12 cellular contexts compared by ENCODE assay signal in the genomic region with DNA sequence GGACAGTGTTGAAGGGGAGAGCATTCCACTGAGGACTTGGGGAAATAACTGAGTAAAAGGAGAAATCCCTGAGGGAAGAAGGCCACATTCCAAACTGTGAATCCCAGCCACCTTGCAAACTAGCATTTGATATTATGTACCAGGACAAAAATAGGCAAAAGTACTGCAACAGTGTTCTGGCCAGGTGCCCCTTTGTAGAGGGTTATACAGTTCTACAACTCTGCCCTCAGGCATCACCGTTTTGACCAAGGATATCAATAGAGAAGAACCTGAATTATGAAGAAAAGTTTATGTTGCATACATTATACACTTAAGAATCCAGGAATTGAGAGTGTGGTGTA. TPM values are rescaled to one million over a fixed set of nuclear protein-coding genes. Genes with fewer than 3 reads are reported as not detected.
DNase-seq lines count a peak whose midpoint lies in the region; ATAC-seq, FAIRE-seq and TF ChIP-seq lines count a peak whose summit lies in the region.
"Had no signal": no experiment of that assay in that cellular context is flagged by ENCODE, and none has a peak within 500 bp of the region (broad histone marks: within the 10 kb centered on the region; RNA-seq: fewer than 3 reads in every experiment).

No MANE protein-coding gene starts in this region.

- H3K9me3 ChIP-seq in body of pancreas (no peaks in the 10 kb centered on the region), keratinocyte (ENCODE audit: control insufficient read depth, low read depth, low read length) (no peaks in the 10 kb centered on the region), trophoblast cell (ENCODE audit: insufficient read depth, low read depth, low read length) (no peaks in the 10 kb centered on the region)
- H3K9me3 ChIP-seq: neutrophil had no signal

- ATAC-seq in body of pancreas, result no peak

- intact Hi-C loops in body of pancreas (cut with DNase I) (no loop called here), dorsolateral prefrontal cortex (cut with DNase I) (loop anchor here (2.0 to 10.0 kb wide), 4 partner anchors 50 to 327 kb away; a partner anchor contains a TSS)

- no peak overlapping the region for H3K23ac ChIP-seq in trophoblast cell (ENCODE audit: low read length)

- H3K14ac ChIP-seq in trophoblast cell (ENCODE audit: low read length), result no peak overlapping the region

- no peak overlapping the region for H2BK12ac ChIP-seq in trophoblast cell (ENCODE audit: low read length)

- dilution Hi-C loops in keratinocyte (cut with MboI; ENCODE audit: extremely low pct_ligation_motif_present, low sequenced_read_pairs), result no loop called here

- peaks cover 3% of the 10 kb centered on the region for H3K79me1 ChIP-seq in trophoblast cell (ENCODE audit: low read length)

- no peak for DNase-seq in body of pancreas
- no peak for DNase-seq in keratinocyte (ENCODE audit: low read depth, low spot score)
- no peak for DNase-seq in trophoblast cell
- DNase-seq in mesenteric fat pad (ENCODE audit: low spot score), result no peak
- DNase-seq in dorsolateral prefrontal cortex, result no peak
- no peak for DNase-seq in GM13977 (ENCODE audit: low spot score)
- DNase-seq in NCI-H446 treated with DMSO at 0.1 percent for 48 hours (lab: John Stamatoyannopoulos, UW), result no peak
- DNase-seq: DMS79; stimulated activated CD4-positive, alpha-beta T cell treated with anti-CD3 and anti-CD28 coated beads, Interleukin-4, amount 100 ng/mL, for 24 hours had no signal

- no peak for TF ChIP-seq POLR2A in body of pancreas (IDR thresholded peaks at IDR 0.05)

- H3K4me2 ChIP-seq in keratinocyte (ENCODE audit: control insufficient read depth, extremely low read depth, insufficient read depth, low read depth, low read length) (no peak overlapping the region), trophoblast cell (ENCODE audit: low read length) (peak overlapping the region; percentile 35)
- H3K4me2 ChIP-seq: KMS-11 had no signal

- no peak overlapping the region for H3K4ac ChIP-seq in trophoblast cell (ENCODE audit: low read depth, low read length)

- H3K27ac ChIP-seq in ACC112 (ENCODE audit: low read depth, low read length) (peak overlapping the region; percentile 93), body of pancreas (peak overlapping the region in 3 of 4 donors; percentile 66 to 73 (median 72)), keratinocyte (ENCODE audit: control insufficient read depth, insufficient read depth, low read length) (peak overlapping the region; percentile 77), trophoblast cell (ENCODE audit: low read depth, low read length) (no peak overlapping the region), dorsolateral prefrontal cortex (peak overlapping the region in 16 of 59 donors; percentile 1 to 66 (median 32))
- H3K27ac ChIP-seq: KMS-11, neutrophil had no signal

- in situ Hi-C loops in GM13977 (cut with MboI; ENCODE audit: low pct_unique_long_range_greater_than_20kb, low sequenced_read_pairs, unreplicated experiment), result no loop called here

- H3K18ac ChIP-seq in trophoblast cell (ENCODE audit: low read length), result no peak overlapping the region

- H4K8ac ChIP-seq in trophoblast cell (ENCODE audit: low read depth, low read length), result no peak overlapping the region

- no peaks in the 10 kb centered on the region for H3K27me3 ChIP-seq in ACC112 (ENCODE audit: insufficient read depth, low read length)
- no peaks in the 10 kb centered on the region for H3K27me3 ChIP-seq in body of pancreas
- H3K27me3 ChIP-seq in keratinocyte (ENCODE audit: control insufficient read depth, extremely low read depth, insufficient read depth, low read length), result no peaks in the 10 kb centered on the region
- H3K27me3 ChIP-seq in trophoblast cell (ENCODE audit: insufficient read depth, low read length), result no peaks in the 10 kb centered on the region
- H3K27me3 ChIP-seq in dorsolateral prefrontal cortex, result no peaks in the 10 kb centered on the region
- H3K27me3 ChIP-seq: neutrophil had no signal

- H3K79me2 ChIP-seq in ACC112 (ENCODE audit: control insufficient read depth, insufficient read depth, low read length, unreplicated experiment) (no peaks in the 10 kb centered on the region), keratinocyte (ENCODE audit: control insufficient read depth, insufficient read depth, low read length) (no peaks in the 10 kb centered on the region), trophoblast cell (ENCODE audit: control insufficient read depth, insufficient read depth, low read length, poor library complexity) (no peaks in the 10 kb centered on the region)

- FAIRE-seq in keratinocyte (lab: Jason Lieb, UNC), result no peak

- H3K4me3 ChIP-seq in ACC112 (ENCODE audit: low read depth, low read length) (peak overlapping the region; percentile 15; the same call in 1 of the 2 replicates), body of pancreas (no peak overlapping the region), keratinocyte (ENCODE audit: control insufficient read depth in 2 of 3, extremely low read depth in 1 of 3, insufficient read depth in 2 of 3, low read depth in 1 of 3, low read length in 3 of 3) (no peak overlapping the region), trophoblast cell (ENCODE audit: low read depth, low read length) (no peak overlapping the region), dorsolateral prefrontal cortex (no peak overlapping the region)

- H3K9ac ChIP-seq in keratinocyte (ENCODE audit: control insufficient read depth, extremely low read depth, insufficient read depth, low read length) (no peak overlapping the region), trophoblast cell (ENCODE audit: low read length) (no peak overlapping the region)
- H3K9ac ChIP-seq: KMS-11 had no signal

- 88% methylated on average over 1 of the region's 1 CpG for WGBS in body of pancreas, 2 donors
- WGBS in trophoblast cell (ENCODE audit: extremely low coverage, insufficient coverage, insufficient read length), result no CpG with 5 or more reads among the region's 1 CpG

- no peak overlapping the region for H4K12ac ChIP-seq in trophoblast cell (ENCODE audit: low read depth, low read length)

- H3K36me3 ChIP-seq in ACC112 (ENCODE audit: insufficient read depth, low read length) (no peaks in the 10 kb centered on the region), body of pancreas (replicated peaks in 1 of 2; ENCODE audit: insufficient read depth in 1 of 2, low read depth in 2 of 2) (no peaks in the 10 kb centered on the region), keratinocyte (ENCODE audit: control insufficient read depth in 2 of 2, extremely low read depth in 1 of 2, insufficient read depth in 2 of 2, low read length in 2 of 2) (no peaks in the 10 kb centered on the region), trophoblast cell (ENCODE audit: control insufficient read depth in 1 of 2, insufficient read depth in 2 of 2, low read length in 2 of 2) (no peaks in the 10 kb centered on the region)
- H3K36me3 ChIP-seq: neutrophil had no signal

- H3K4me1 ChIP-seq in ACC112 (ENCODE audit: control insufficient read depth, insufficient read depth, low read length, unreplicated experiment), result peaks cover 46% of the 10 kb centered on the region
- H3K4me1 ChIP-seq in body of pancreas, result peaks cover 25% of the 10 kb centered on the region
- H3K4me1 ChIP-seq in keratinocyte (ENCODE audit: control insufficient read depth, extremely low read depth, insufficient read depth, low read length), result peaks cover 24% of the 10 kb centered on the region
- H3K4me1 ChIP-seq in trophoblast cell (ENCODE audit: control insufficient read depth in 1 of 2, insufficient read depth in 2 of 2, low read length in 2 of 2), result peaks cover 11 to 16% of the 10 kb centered on the region in 2 experiments

- H2AFZ ChIP-seq in ACC112 (ENCODE audit: low read length, unreplicated experiment) (peak overlapping the region; percentile 62), keratinocyte (ENCODE audit: control insufficient read depth, low read length) (no peak overlapping the region), trophoblast cell (ENCODE audit: insufficient read depth, low read length, poor library complexity) (no peak overlapping the region)

- H4K91ac ChIP-seq in trophoblast cell (ENCODE audit: low read depth, low read length), result no peak overlapping the region

- TF ChIP-seq CTCF in body of pancreas (IDR thresholded peaks at IDR 0.05), result no peak
- TF ChIP-seq CTCF in keratinocyte (optimal IDR thresholded peaks at IDR 0.05 in 1 of 3, IDR thresholded peaks at IDR 0.05 in 1 of 3, conservative IDR thresholded peaks at IDR 0.05 in 1 of 3; ENCODE audit: extremely low read depth in 1 of 3, insufficient read depth in 2 of 3, low read length in 3 of 3), result no peak
- no peak for TF ChIP-seq CTCF in dorsolateral prefrontal cortex (IDR thresholded peaks at IDR 0.05 in 54 of 56, conservative IDR thresholded peaks at IDR 0.05 in 2 of 56; ENCODE audit: low read depth in 1 of 56, partially characterized antibody in 56 of 56)
- no peak for TF ChIP-seq CTCF in GM13977 (IDR thresholded peaks at IDR 0.05; ENCODE audit: extremely low read depth, insufficient read depth, missing control alignments)

- no peaks in the 10 kb centered on the region for H3K9me1 ChIP-seq in keratinocyte (ENCODE audit: control insufficient read depth, extremely low read depth, insufficient read depth, low read length)

- H2BK5ac ChIP-seq in trophoblast cell (ENCODE audit: low read depth, low read length, poor library complexity), result no peak overlapping the region

- H2AK5ac ChIP-seq in trophoblast cell (ENCODE audit: low read length), result no peak overlapping the region

- no peaks in the 10 kb centered on the region for H4K20me1 ChIP-seq in keratinocyte (ENCODE audit: control insufficient read depth, extremely low read depth, insufficient read depth, low read length)

- no peak overlapping the region for H2BK120ac ChIP-seq in trophoblast cell (ENCODE audit: insufficient read depth, low read length, poor library complexity)

RNA-seq across cellular contexts. Expression of a gene that starts 20.6 kb away (rescaled TPM):
- total RNA-seq in body of pancreas (10 to 100 TPM; 10.9 to 15.8 TPM), mesenteric fat pad (52.3 TPM), dorsolateral prefrontal cortex (10 to 100 TPM in 91 of 120 experiments, 1 to 10 TPM in 29; 1.5 to 40.2 (median 14.7) TPM)
- 5.3 to 10.2 TPM (median 9.4 TPM) in 3 replicates for polyA plus RNA-seq in keratinocyte
- polyA plus RNA-seq in keratinocyte (2011; ENCODE audit: low read depth), result 0.90 TPM
- polyA plus RNA-seq in keratinocyte (2011; cell fraction: cytosol; rRNA removed), result 5.7 and 5.9 TPM in 2 replicates
- 8.0 and 8.9 TPM in 2 replicates for polyA plus RNA-seq in keratinocyte (2011; cell fraction: nucleus; rRNA removed)
- 0.73 and 9.6 TPM in 2 replicates for polyA plus RNA-seq in keratinocyte (2012; ENCODE audit: low replicate concordance)
- 6.7 to 10.6 TPM (median 6.8 TPM) in 3 replicates for polyA minus RNA-seq in keratinocyte
- 7.1 TPM for polyA minus RNA-seq in keratinocyte (2011; cell fraction: cytosol; rRNA and poly(A)+ RNA removed)
- 5.5 and 7.4 TPM in 2 replicates for polyA minus RNA-seq in keratinocyte (2011; cell fraction: nucleus; rRNA and poly(A)+ RNA removed)
- polyA plus RNA-seq in trophoblast cell (2013), result 0.03 TPM in 1 of 2 replicates, not detected in the other
